ENCODE assay signal across 1 cellular context in genomic region chr19:51546650-51547396, GRCh38.
A peak's percentile ranks its signal among the peaks of the same experiment; 100 is the strongest.
TF ChIP-seq lines count a peak whose summit lies in the region.

No MANE protein-coding gene starts in this region.

TF ChIP-seq in K562, 482 proteins besides CTCF, POLR2A, EP300 and RAD21 (continued from another document and continues in another):
- peak; percentile 36; the same call in 1 of the 2 replicates for TF ChIP-seq SMAD3 (CRISPR knock-in tag; conservative IDR thresholded peaks at IDR 0.05)
- TF ChIP-seq ZBTB5 (IDR thresholded peaks at IDR 0.05): peak; percentile 89; the same call in 1 of the 2 replicates
- TF ChIP-seq PHB2 (IDR thresholded peaks at IDR 0.05; ENCODE audit: low read depth): peak; percentile 89
- peak; percentile 58 for TF ChIP-seq E2F8 (IDR thresholded peaks at IDR 0.05; ENCODE audit: low read depth, partially characterized antibody)
- peak; percentile 77 for TF ChIP-seq MAFG (tag; conservative IDR thresholded peaks at IDR 0.05)
- TF ChIP-seq POLR2H (tag; IDR thresholded peaks at IDR 0.05; ENCODE audit: low read depth): peak; percentile 22
- peak; percentile 81 for TF ChIP-seq BCOR (IDR thresholded peaks at IDR 0.05)
- TF ChIP-seq PRDM10 (IDR thresholded peaks at IDR 0.05; ENCODE audit: partially characterized antibody): peak; percentile 51
- peak; percentile 87 to 98; a peak in 3 of 4 replicates for TF ChIP-seq TBL1XR1 (IDR thresholded peaks at IDR 0.05; ENCODE audit: low read length in 2 of 2)
- peak; percentile 98 for TF ChIP-seq CC2D1A (IDR thresholded peaks at IDR 0.05)
- TF ChIP-seq HCFC1 (IDR thresholded peaks at IDR 0.05; ENCODE audit: low read depth, low read length): peak; percentile 25; the same call in 1 of the 2 replicates
- TF ChIP-seq POLR2AphosphoS5 (IDR thresholded peaks at IDR 0.05; ENCODE audit: control insufficient read depth, insufficient read depth, low read depth, low read length): peak; percentile 96
- TF ChIP-seq NBN (IDR thresholded peaks at IDR 0.05; ENCODE audit: low read depth): peak; percentile 87
- peak; percentile 91 for TF ChIP-seq MEIS2 (IDR thresholded peaks at IDR 0.05; ENCODE audit: partially characterized antibody)
- TF ChIP-seq HIVEP1 (CRISPR knock-in tag; IDR thresholded peaks at IDR 0.05): 0 out of 2 replicates have a peak, but pooled peaks have one; percentile 10
- peak; percentile 95 for TF ChIP-seq NCOA1 (IDR thresholded peaks at IDR 0.05; ENCODE audit: low read depth)
- 0 out of 2 replicates have a peak, but pooled peaks have one; percentile 1 for TF ChIP-seq ZNF583 (CRISPR knock-in tag; IDR thresholded peaks at IDR 0.05)
- TF ChIP-seq NCOA6 (IDR thresholded peaks at IDR 0.05): 0 out of 2 replicates have a peak, but pooled peaks have one; percentile 58
- peak in 1 of 2 experiments; percentile 39; a peak in 1 of 4 replicates for TF ChIP-seq KDM4B (IDR thresholded peaks at IDR 0.05; ENCODE audit: borderline replicate concordance in 2 of 2, low read depth in 1 of 2)
- TF ChIP-seq ADNP (tag; IDR thresholded peaks at IDR 0.05): peak; percentile 38; the same call in 1 of the 2 replicates
- peak; percentile 68; the same call in 1 of the 2 replicates for TF ChIP-seq FOXJ2 (tag; IDR thresholded peaks at IDR 0.05)
- peak; percentile 75 for TF ChIP-seq TOE1 (IDR thresholded peaks at IDR 0.05; ENCODE audit: borderline replicate concordance)
- TF ChIP-seq TOE1 (CRISPR knock-in tag; IDR thresholded peaks at IDR 0.05; ENCODE audit: borderline replicate concordance, low read depth): no peak
- TF ChIP-seq GATAD2A (IDR thresholded peaks at IDR 0.05): peak; percentile 76; the same call in 1 of the 2 replicates
- TF ChIP-seq CXXC5 (CRISPR knock-in tag; IDR thresholded peaks at IDR 0.05): peak; percentile 78; the same call in 1 of the 2 replicates
- TF ChIP-seq RFX5 (IDR thresholded peaks at IDR 0.05; ENCODE audit: low read depth, low read length): no peak
- peak; percentile 47 for TF ChIP-seq CUX1 (CRISPR knock-in tag; IDR thresholded peaks at IDR 0.05)
- TF ChIP-seq ZNF639 (CRISPR knock-in tag; conservative IDR thresholded peaks at IDR 0.05 in 1 of 2, IDR thresholded peaks at IDR 0.05 in 1 of 2): peak in 1 of 2 experiments; percentile 91; a peak in 2 of 4 replicates
- peak; percentile 10 for TF ChIP-seq ZNF280A (IDR thresholded peaks at IDR 0.05; ENCODE audit: low read depth, partially characterized antibody)
- peak; percentile 52 to 90 for TF ChIP-seq TRIM24 (IDR thresholded peaks at IDR 0.05)
- peak; percentile 61 for TF ChIP-seq MAFK (IDR thresholded peaks at IDR 0.05; ENCODE audit: low read length)
- TF ChIP-seq ZNF24 (IDR thresholded peaks at IDR 0.05): peak; percentile 88
- peak; percentile 90 to 93 for TF ChIP-seq KDM1A (IDR thresholded peaks at IDR 0.05)
- TF ChIP-seq DDX20 (tag; IDR thresholded peaks at IDR 0.05; ENCODE audit: low read depth): 0 out of 2 replicates have a peak, but pooled peaks have one; percentile 3
